In the genomic region with DNA sequence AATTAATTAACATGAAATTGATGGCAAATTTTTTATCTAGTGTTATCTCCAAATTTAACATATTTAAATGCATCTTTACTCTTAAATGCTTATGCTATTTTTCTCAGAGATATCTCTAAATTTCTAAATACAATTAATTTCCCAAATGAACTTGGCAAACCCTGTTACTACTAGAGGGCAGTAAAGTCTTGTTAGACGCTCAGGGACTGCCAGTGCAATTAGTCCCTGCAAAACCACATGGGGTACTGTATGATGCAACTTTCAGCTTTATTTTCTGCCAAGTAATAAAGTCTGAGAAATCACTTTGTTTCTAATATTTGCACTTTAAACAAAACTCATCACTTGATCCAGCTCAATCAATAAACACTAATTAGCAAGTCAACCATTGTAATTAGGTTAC, we compare ENCODE assay signal across 14 cellular contexts.
DNase-seq lines count a peak whose midpoint lies in the region; FAIRE-seq and TF ChIP-seq lines count a peak whose summit lies in the region.
"Had no signal": no experiment of that assay in that cellular context is flagged by ENCODE, and none has a peak within 500 bp of the region (broad histone marks: within the 10 kb centered on the region; RNA-seq: fewer than 3 reads in every experiment).

No MANE protein-coding gene starts in this region.

- POLR2A ChIA-PET in A673 (lab: Charles Lee; ENCODE audit: low non-redundant PET) = no interaction called here

- no peak for TF ChIP-seq POLR2A in GM12891 (IDR thresholded peaks at IDR 0.05; ENCODE audit: low read depth, low read length)

- H3K27ac Mint-ChIP-seq in activated naive CD4-positive, alpha-beta T cell treated with anti-CD3 and anti-CD28 coated beads for 36 hours = no peak overlapping the region
- H3K27ac Mint-ChIP-seq: activated CD4-positive, alpha-beta memory T cell treated with anti-CD3 and anti-CD28 coated beads, Interleukin-2, amount 10 ng/mL, durations not matched to agents 7 days and 5 days; stimulated activated naive B cell treated with anti-CD40 and anti-IgM and Interleukin-4, amounts not matched to agents 10 μg/mL and 1 μg/mL and 100 μg/mL, for 72 hours had no signal

- CTCF ChIA-PET in A673 (lab: Charles Lee) = interaction anchor here (1.2 to 1.5 kb wide), 2 partner anchors 13 to 77 kb away, joined by 6 to 10 read pairs; no protein-coding TSS in a partner anchor
- CTCF ChIA-PET in activated naive CD4-positive, alpha-beta T cell treated with anti-CD3 and anti-CD28 coated beads for 36 hours (lab: Charles Lee) = no interaction called here

- intact Hi-C loops in A673 (cut with micrococcal nuclease; ENCODE audit: unreplicated experiment) = loop anchor here (1.0 to 10.0 kb wide), 4 partner anchors 75 to 408 kb away; no protein-coding TSS in a partner anchor
- intact Hi-C loops in activated naive CD4-positive, alpha-beta T cell treated with anti-CD3 and anti-CD28 coated beads for 36 hours (cut with micrococcal nuclease) = no loop called here

- no peaks in the 10 kb centered on the region for H3K9me3 Mint-ChIP-seq in activated naive CD4-positive, alpha-beta T cell treated with anti-CD3 and anti-CD28 coated beads for 36 hours
- H3K9me3 Mint-ChIP-seq: activated CD4-positive, alpha-beta memory T cell treated with anti-CD3 and anti-CD28 coated beads, Interleukin-2, amount 10 ng/mL, durations not matched to agents 7 days and 5 days; stimulated activated naive B cell treated with anti-CD40 and anti-IgM and Interleukin-4, amounts not matched to agents 10 μg/mL and 1 μg/mL and 100 μg/mL, for 72 hours had no signal

- H3K36me3 Mint-ChIP-seq in activated naive CD4-positive, alpha-beta T cell treated with anti-CD3 and anti-CD28 coated beads for 36 hours (ENCODE audit: low read depth) = no peaks in the 10 kb centered on the region
- H3K36me3 Mint-ChIP-seq: stimulated activated naive B cell treated with anti-CD40 and anti-IgM and Interleukin-4, amounts not matched to agents 10 μg/mL and 1 μg/mL and 100 μg/mL, for 72 hours had no signal

- no peaks in the 10 kb centered on the region for H3K9me3 ChIP-seq in A673 (ENCODE audit: low read depth, low read length, poor library complexity, severe bottlenecking)
- H3K9me3 ChIP-seq: Peyer's patch had no signal

- peak overlapping the region; percentile 87 for H3K27ac ChIP-seq in A673 (ENCODE audit: low read depth, low read length, poor library complexity, severe bottlenecking)
- H3K27ac ChIP-seq: Peyer's patch, skin epidermis had no signal

- H3K36me3 ChIP-seq in A673 (ENCODE audit: insufficient read depth, low read length, poor library complexity, severe bottlenecking) = no peaks in the 10 kb centered on the region
- H3K36me3 ChIP-seq: Peyer's patch had no signal

- H3K4me3 ChIP-seq in A673 (ENCODE audit: low read depth, low read length, poor library complexity, severe bottlenecking) = peak overlapping the region; percentile 38
- H3K4me3 ChIP-seq: GM12878, lung, Peyer's patch, skin epidermis had no signal

- peak; percentile 69; the same call in 1 of the 2 replicates for TF ChIP-seq CTCF in A673 (conservative IDR thresholded peaks at IDR 0.05; ENCODE audit: low read depth, low read length)

- H3K27me3 ChIP-seq in A673 (replicated peaks; ENCODE audit: insufficient read depth, low read depth, low read length, poor library complexity) = no peaks in the 10 kb centered on the region
- H3K27me3 ChIP-seq: Peyer's patch had no signal

- FAIRE-seq in GM12891 (lab: Jason Lieb, UNC) = no peak
- FAIRE-seq: GM12878 had no signal

- peaks cover 23% of the 10 kb centered on the region for H3K4me1 ChIP-seq in A673 (ENCODE audit: insufficient read depth, low read length, poor library complexity, severe bottlenecking)
- H3K4me1 ChIP-seq: Peyer's patch had no signal

- DNase-seq in A673 (ENCODE audit: low spot score) (peak; percentile 79), Kasumi-1 (lab: John Stamatoyannopoulos, UW) (peak; percentile 12 to 21), NCI-H774 (lab: John Stamatoyannopoulos, UW) (peak; percentile 57), fibroblast of the conjunctiva (ENCODE audit: low read depth) (peak; percentile 17), GM12891 (ENCODE audit: insufficient read length, low spot score) (no peak), DMS114 treated with DMSO at 0.1 percent for 48 hours (lab: John Stamatoyannopoulos, UW; ENCODE audit: unreplicated experiment) (no peak), HT-29 (ENCODE audit: low spot score) (no peak)
- no peak for DNase-seq in activated naive CD4-positive, alpha-beta T cell treated with anti-CD3 and anti-CD28 coated beads for 36 hours
- DNase-seq: activated CD4-positive, alpha-beta memory T cell treated with anti-CD3 and anti-CD28 coated beads, Interleukin-2, amount 10 ng/mL, durations not matched to agents 7 days and 5 days; Peyer's patch; stimulated activated naive B cell treated with anti-CD40 and anti-IgM and Interleukin-4, amounts not matched to agents 10 μg/mL and 1 μg/mL and 100 μg/mL, for 72 hours had no signal

- H3K27me3 Mint-ChIP-seq in activated naive CD4-positive, alpha-beta T cell treated with anti-CD3 and anti-CD28 coated beads for 36 hours (ENCODE audit: low read depth) = no peaks in the 10 kb centered on the region
- H3K27me3 Mint-ChIP-seq: activated CD4-positive, alpha-beta memory T cell treated with anti-CD3 and anti-CD28 coated beads, Interleukin-2, amount 10 ng/mL, durations not matched to agents 7 days and 5 days; stimulated activated naive B cell treated with anti-CD40 and anti-IgM and Interleukin-4, amounts not matched to agents 10 μg/mL and 1 μg/mL and 100 μg/mL, for 72 hours had no signal

- no TSS peak for BruUV-seq in A673 (replicated peaks; lab: Mats Ljungman, UMichigan)

- H3K4me3 Mint-ChIP-seq in activated naive CD4-positive, alpha-beta T cell treated with anti-CD3 and anti-CD28 coated beads for 36 hours = no peak overlapping the region
- H3K4me3 Mint-ChIP-seq: activated CD4-positive, alpha-beta memory T cell treated with anti-CD3 and anti-CD28 coated beads, Interleukin-2, amount 10 ng/mL, durations not matched to agents 7 days and 5 days; stimulated activated naive B cell treated with anti-CD40 and anti-IgM and Interleukin-4, amounts not matched to agents 10 μg/mL and 1 μg/mL and 100 μg/mL, for 72 hours had no signal

- H3K4me1 Mint-ChIP-seq in activated naive CD4-positive, alpha-beta T cell treated with anti-CD3 and anti-CD28 coated beads for 36 hours (ENCODE audit: low read depth) = no peaks in the 10 kb centered on the region
- H3K4me1 Mint-ChIP-seq: activated CD4-positive, alpha-beta memory T cell treated with anti-CD3 and anti-CD28 coated beads, Interleukin-2, amount 10 ng/mL, durations not matched to agents 7 days and 5 days; stimulated activated naive B cell treated with anti-CD40 and anti-IgM and Interleukin-4, amounts not matched to agents 10 μg/mL and 1 μg/mL and 100 μg/mL, for 72 hours had no signal

TF ChIP-seq in GM12891, 5 proteins besides CTCF, POLR2A, EP300 and RAD21:
- TF ChIP-seq SPI1 (IDR thresholded peaks at IDR 0.05; ENCODE audit: low read depth, low read length) = no peak
- no peak for TF ChIP-seq POLR2AphosphoS5 (IDR thresholded peaks at IDR 0.05; ENCODE audit: low read depth, low read length)
- TF ChIP-seq TAF1 (IDR thresholded peaks at IDR 0.05; ENCODE audit: low read depth, low read length) = no peak
- no peak for TF ChIP-seq POU2F2 (IDR thresholded peaks at IDR 0.05; ENCODE audit: low read depth, low read length)
- TF ChIP-seq PAX5 (IDR thresholded peaks at IDR 0.05; ENCODE audit: insufficient read depth, low read length, severe bottlenecking) = no peak
TF ChIP-seq in GM12891: peak in this region for 0.

Comparison
In these comparisons a context has a peak if more than half of its experiments do, and no peak if none do; other contexts are left out.
1. DNase-seq: peak in A673 (single experiment), Kasumi-1 (2 of 2), NCI-H774 (single experiment) and fibroblast of the conjunctiva (single experiment); none in activated naive CD4-positive, alpha-beta T cell treated with anti-CD3 and anti-CD28 coated beads for 36 hours (single experiment), GM12891 (single experiment), DMS114 treated with DMSO at 0.1 percent for 48 hours (single experiment) and HT-29 (single experiment).